Comparison of ENCODE assay signal across 22 cellular contexts in the genomic region with DNA sequence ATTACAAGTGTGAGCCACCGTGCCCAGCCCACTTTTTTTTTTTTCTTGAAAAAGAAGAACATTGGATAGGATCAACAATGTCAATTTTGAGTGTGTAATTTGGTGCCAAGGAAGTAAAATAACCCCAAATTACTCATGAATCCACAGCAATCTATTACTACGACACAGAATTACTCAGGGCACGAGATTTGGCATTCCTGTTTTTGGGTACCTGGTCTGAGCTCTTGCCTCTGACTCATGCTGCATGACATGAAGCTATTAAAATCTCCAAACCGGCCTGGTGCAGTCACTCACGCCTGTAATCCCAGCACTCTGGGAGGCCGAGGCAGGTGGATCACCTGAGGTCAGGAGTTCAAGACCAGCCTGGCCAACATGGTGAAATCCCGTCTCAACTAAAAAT. TPM values are rescaled to one million over a fixed set of nuclear protein-coding genes. Genes with fewer than 3 reads are reported as not detected.
DNase-seq lines count a peak whose midpoint lies in the region; ATAC-seq, FAIRE-seq and TF ChIP-seq lines count a peak whose summit lies in the region.
"Had no signal": no experiment of that assay in that cellular context is flagged by ENCODE, and none has a peak within 500 bp of the region (broad histone marks: within the 10 kb centered on the region; RNA-seq: fewer than 3 reads in every experiment).

No MANE protein-coding gene starts in this region.

- no peaks in the 10 kb centered on the region for H3K36me3 ChIP-seq in astrocyte (ENCODE audit: insufficient read depth, low read length)
- no peaks in the 10 kb centered on the region for H3K36me3 ChIP-seq in osteoblast (ENCODE audit: insufficient read depth, low read length)
- H3K36me3 ChIP-seq: lower lobe of right lung had no signal

- H3K9me3 Mint-ChIP-seq in astrocyte (ENCODE audit: unreplicated experiment), result no peaks in the 10 kb centered on the region
- H3K9me3 Mint-ChIP-seq: immature natural killer cell had no signal

- H3K27ac Mint-ChIP-seq in astrocyte (ENCODE audit: unreplicated experiment), result no peak overlapping the region

- no peaks in the 10 kb centered on the region for H3K9me3 ChIP-seq in astrocyte (ENCODE audit: insufficient read depth, low read depth, low read length)
- no peaks in the 10 kb centered on the region for H3K9me3 ChIP-seq in osteoblast (ENCODE audit: low read depth, low read length)
- H3K9me3 ChIP-seq: lower lobe of right lung had no signal

- no peak for TF ChIP-seq CTCF in astrocyte (IDR thresholded peaks at IDR 0.05; ENCODE audit: insufficient read depth, low read depth, low read length)
- TF ChIP-seq CTCF in osteoblast (IDR thresholded peaks at IDR 0.05; ENCODE audit: extremely low read depth, low read depth, low read length), result no peak

- no peak overlapping the region for H3K4me3 ChIP-seq in astrocyte (ENCODE audit: insufficient read depth, low read depth, low read length)
- H3K4me3 ChIP-seq in osteoblast (ENCODE audit: insufficient read depth, low read length), result no peak overlapping the region
- H3K4me3 ChIP-seq: lower lobe of right lung had no signal

- H3K4me2 ChIP-seq in astrocyte (ENCODE audit: low read length), result peak overlapping the region; percentile 58
- H3K4me2 ChIP-seq in osteoblast (ENCODE audit: insufficient read depth, low read length), result no peak overlapping the region

- peaks cover 5% of the 10 kb centered on the region for H3K4me1 Mint-ChIP-seq in astrocyte (ENCODE audit: low read depth, unreplicated experiment)

- H4K20me1 ChIP-seq in astrocyte (ENCODE audit: insufficient read depth, low read length) (peaks cover 59% of the 10 kb centered on the region), osteoblast (ENCODE audit: insufficient read depth, low read length) (peaks cover 19% of the 10 kb centered on the region)

- H3K27ac ChIP-seq in astrocyte (ENCODE audit: low read depth, low read length) (peak overlapping the region; percentile 26), osteoblast (ENCODE audit: low read depth, low read length) (peak overlapping the region; percentile 28)
- H3K27ac ChIP-seq: lower lobe of right lung had no signal

- H3K4me3 Mint-ChIP-seq in astrocyte (ENCODE audit: unreplicated experiment), result no peak overlapping the region

- H3K27me3 Mint-ChIP-seq in astrocyte (ENCODE audit: low read depth, unreplicated experiment), result no peaks in the 10 kb centered on the region

- DNase-seq in Caki2 (ENCODE audit: low read depth) (peak; percentile 56), M059J (ENCODE audit: low read depth) (peak; percentile 94), astrocyte (ENCODE audit: low read depth) (peak; percentile 48), osteoblast (ENCODE audit: insufficient read length, low spot score, missing footprints) (no peak), amygdala (lab: John Stamatoyannopoulos, UW) (no peak), NCI-H82 (lab: John Stamatoyannopoulos, UW) (no peak)
- DNase-seq: activated CD4-positive, alpha-beta T cell treated with anti-CD3 and anti-CD28 coated beads for 4 hours; activated CD8-positive, alpha-beta memory T cell treated with anti-CD3 and anti-CD28 coated beads, Interleukin-2, amount 50 U/mL, for 48 hours; activated gamma-delta T cell; amniotic stem cell; COR-L47; effector memory CD4-positive, alpha-beta T cell; immature natural killer cell; lower lobe of right lung; NCI-H1417 treated with DMSO at 0.1 percent for 48 hours; NCI-H526 treated with DMSO at 0.1 percent for 48 hours; OCI-M1; retina; stimulated activated CD4-positive, alpha-beta T cell treated with anti-CD3 and anti-CD28 coated beads, Interleukin-12 subunit alpha, Interleukin-12 subunit beta, amount 100 ng/mL, for 4 hours had no signal

- no peak for FAIRE-seq in astrocyte (lab: Jason Lieb, UNC)
- FAIRE-seq: GM19239 had no signal

- peaks cover 82% of the 10 kb centered on the region for H3K79me2 ChIP-seq in astrocyte (ENCODE audit: insufficient read depth, low read length)
- peaks cover 63% of the 10 kb centered on the region for H3K79me2 ChIP-seq in osteoblast (ENCODE audit: insufficient read depth, low read length)

- H3K9ac ChIP-seq in astrocyte (ENCODE audit: low read length), result no peak overlapping the region

- peaks cover 6% of the 10 kb centered on the region for H3K36me3 Mint-ChIP-seq in astrocyte (ENCODE audit: low read depth, unreplicated experiment)

- peaks cover 14% of the 10 kb centered on the region for H3K4me1 ChIP-seq in astrocyte (ENCODE audit: insufficient read depth, low read length)
- peaks cover 6% of the 10 kb centered on the region for H3K4me1 ChIP-seq in osteoblast (ENCODE audit: insufficient read depth, low read length)

- no peak for ATAC-seq in HG03135 (IDR thresholded peaks at IDR 0.05; ENCODE audit: unreplicated experiment)
- ATAC-seq in GM19455 (IDR thresholded peaks at IDR 0.05; ENCODE audit: unreplicated experiment), result no peak
- ATAC-seq: lower lobe of right lung had no signal

- H2AFZ ChIP-seq in astrocyte (ENCODE audit: low read depth, low read length), result no peak overlapping the region
- no peak overlapping the region for H2AFZ ChIP-seq in osteoblast (ENCODE audit: low read length)

- in situ Hi-C loops in Caki2 (cut with HindIII; ENCODE audit: low pct_unique_long_range_greater_than_20kb, low sequenced_read_pairs), result no loop called here

- H3K27me3 ChIP-seq in astrocyte (ENCODE audit: insufficient read depth, low read length) (no peaks in the 10 kb centered on the region), osteoblast (ENCODE audit: insufficient read depth, low read length) (no peaks in the 10 kb centered on the region)

RNA-seq across cellular contexts. Expression of a gene that starts 10.4 kb away (rescaled TPM):
- 14.9 and 29.2 TPM in 2 replicates for total RNA-seq in Caki2 (2014; rRNA removed; shearing (Covaris generic); ENCODE audit: low replicate concordance)
- total RNA-seq in M059J (2014; rRNA removed; shearing (Covaris generic)), result 9.0 and 11.9 TPM in 2 replicates
- total RNA-seq in astrocyte, result 25.8 and 29.7 TPM in 2 replicates
- total RNA-seq in osteoblast, result 14.5 and 19.7 TPM in 2 replicates

RNA-seq across cellular contexts. Expression of a gene that starts 53.0 kb away (rescaled TPM):
- total RNA-seq in Caki2 (2014; rRNA removed; shearing (Covaris generic); ENCODE audit: low replicate concordance), result 165 and 188 TPM in 2 replicates
- total RNA-seq in M059J (2014; rRNA removed; shearing (Covaris generic)), result 68.7 and 94.8 TPM in 2 replicates
- total RNA-seq in astrocyte, result 8.0 and 9.3 TPM in 2 replicates
- 16.5 and 22.4 TPM in 2 replicates for total RNA-seq in osteoblast

Comparison
In these comparisons a context has a peak if more than half of its experiments do, and no peak if none do; other contexts are left out.
1. DNase-seq: peak in Caki2 (single experiment), M059J (single experiment) and astrocyte (single experiment); none in osteoblast (single experiment), amygdala (0 of 56) and NCI-H82 (single experiment).